ENCODE assay signal across 1 cellular context in the genomic region with DNA sequence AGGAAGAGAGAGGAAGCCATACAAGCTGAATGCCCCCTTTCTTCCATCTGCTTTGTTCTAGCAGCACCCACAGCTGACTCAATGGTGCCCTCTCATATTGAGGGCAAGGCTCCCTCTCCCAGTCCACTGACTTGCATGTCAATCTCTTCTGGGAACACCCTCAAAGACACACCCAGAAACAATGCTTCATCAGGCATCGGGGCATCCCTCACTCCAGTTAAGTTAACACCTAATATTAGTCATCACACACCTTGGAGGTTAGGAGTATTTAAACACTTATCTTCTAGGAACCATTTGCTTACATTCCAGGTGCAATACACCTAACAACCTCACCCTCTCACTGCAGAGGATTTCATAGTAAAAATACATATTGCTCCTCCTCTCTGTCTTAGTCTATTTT.
TF ChIP-seq lines count a peak whose summit lies in the region.

No MANE protein-coding gene starts in this region.

TF ChIP-seq in H1, 55 proteins besides CTCF, POLR2A, EP300 and RAD21:
- TF ChIP-seq CEBPB (IDR thresholded peaks at IDR 0.05; ENCODE audit: low read depth, low read length) (no peak), SP2 (IDR thresholded peaks at IDR 0.05; ENCODE audit: low read length) (no peak), PHF8 (conservative IDR thresholded peaks at IDR 0.05; ENCODE audit: low read depth, low read length) (no peak), HDAC6 (IDR thresholded peaks at IDR 0.05; ENCODE audit: low read depth, low read length) (no peak), KDM5A (IDR thresholded peaks at IDR 0.05; ENCODE audit: low read length) (no peak), NANOG (IDR thresholded peaks at IDR 0.05; ENCODE audit: insufficient read depth, low read depth, low read length, poor library complexity, severe bottlenecking) (no peak), SAP30 (IDR thresholded peaks at IDR 0.05; ENCODE audit: insufficient read depth, insufficient replicate concordance, low read length) (no peak), POLR2AphosphoS5 (IDR thresholded peaks at IDR 0.05; ENCODE audit: low read depth, low read length) (no peak), SP1 (IDR thresholded peaks at IDR 0.05; ENCODE audit: low read depth, low read length) (no peak), CREB1 (IDR thresholded peaks at IDR 0.05) (no peak), SIRT6 (IDR thresholded peaks at IDR 0.05; ENCODE audit: low read length) (no peak), SIX5 (IDR thresholded peaks at IDR 0.05; ENCODE audit: low read depth, low read length) (no peak), TAF1 (IDR thresholded peaks at IDR 0.05; ENCODE audit: low read depth, low read length) (no peak), TAF7 (optimal IDR thresholded peaks at IDR 0.05; ENCODE audit: borderline replicate concordance, low read depth, low read length) (no peak), KDM1A (IDR thresholded peaks at IDR 0.05; ENCODE audit: borderline replicate concordance, low read length) (no peak), ASH2L (IDR thresholded peaks at IDR 0.05; ENCODE audit: low read length) (no peak), ZNF274 (IDR thresholded peaks at IDR 0.05; ENCODE audit: borderline replicate concordance, extremely low read depth, low read length) (no peak), MAX (IDR thresholded peaks at IDR 0.05) (no peak), CHD7 (IDR thresholded peaks at IDR 0.05; ENCODE audit: insufficient replicate concordance, low read length) (no peak), EGR1 (IDR thresholded peaks at IDR 0.05; ENCODE audit: borderline replicate concordance, low read depth, low read length) (no peak)
